27 cellular contexts compared by ENCODE assay signal in the genomic region with DNA sequence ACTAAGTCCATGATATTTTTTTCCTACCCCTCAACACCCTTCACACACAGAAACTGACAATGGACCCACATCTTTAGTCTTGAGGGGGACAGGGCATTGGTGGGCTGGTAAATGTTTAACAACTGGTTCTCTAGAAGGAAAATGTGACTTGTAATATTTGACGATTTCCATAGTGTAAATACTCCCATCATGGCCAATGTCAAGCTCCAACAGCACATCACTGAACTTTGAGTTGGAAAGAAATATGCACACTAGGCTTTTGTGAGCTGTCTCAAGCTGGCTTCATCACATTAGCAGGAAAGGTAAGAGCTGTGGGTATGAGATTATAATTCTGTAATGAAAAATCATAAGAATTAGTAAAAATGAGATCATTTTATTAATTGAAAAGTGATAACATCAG.
"Had no signal": no experiment of that assay in that cellular context is flagged by ENCODE, and none has a peak within 500 bp of the region (broad histone marks: within the 10 kb centered on the region; RNA-seq: fewer than 3 reads in every experiment).

No MANE protein-coding gene starts in this region.

- H3K27ac ChIP-seq: colonic mucosa, coronary artery, dorsolateral prefrontal cortex, epithelial cell of prostate, esophagus muscularis mucosa, esophagus squamous epithelium, foreskin keratinocyte, gastrocnemius medialis, gastroesophageal sphincter, heart left ventricle, heart right ventricle had no signal

- H3K36me3 ChIP-seq: colonic mucosa, esophagus muscularis mucosa, esophagus squamous epithelium, gastrocnemius medialis, gastroesophageal sphincter, heart left ventricle, heart right ventricle had no signal

- H3K9me3 ChIP-seq: colonic mucosa, esophagus muscularis mucosa, esophagus squamous epithelium, gastrocnemius medialis, gastroesophageal sphincter, heart left ventricle, heart right ventricle had no signal

- H3K27me3 ChIP-seq: colonic mucosa, esophagus muscularis mucosa, esophagus squamous epithelium, foreskin keratinocyte, gastrocnemius medialis, gastroesophageal sphincter, heart left ventricle, heart right ventricle had no signal

- H3K4me3 ChIP-seq: colonic mucosa, coronary artery, dorsolateral prefrontal cortex, esophagus muscularis mucosa, esophagus squamous epithelium, gastrocnemius medialis, gastroesophageal sphincter, heart left ventricle, heart right ventricle had no signal

- FAIRE-seq: endometrium, endothelial cell of umbilical vein, frontal cortex had no signal

- H3K4me1 ChIP-seq: colonic mucosa, esophagus muscularis mucosa, gastrocnemius medialis, gastroesophageal sphincter, heart left ventricle, heart right ventricle had no signal

- ATAC-seq: effector memory CD8-positive, alpha-beta T cell; esophagus mucosa; foreskin keratinocyte; gastrocnemius medialis; gastroesophageal sphincter; heart left ventricle; heart right ventricle had no signal

- DNase-seq: colonic mucosa; cortex of kidney; dermis blood vessel endothelial cell; dorsolateral prefrontal cortex; effector CD4-positive, alpha-beta T cell; effector CD8-positive, alpha-beta T cell; effector memory CD4-positive, alpha-beta T cell; effector memory CD8-positive, alpha-beta T cell; endodermal cell; erythroblast; esophagus squamous epithelium; foreskin fibroblast; foreskin keratinocyte; foreskin melanocyte; gastrocnemius medialis; glutamatergic neuron; head of caudate nucleus; heart left ventricle; heart right ventricle had no signal
